Comparison of ENCODE assay signal across 21 cellular contexts in the genomic region with DNA sequence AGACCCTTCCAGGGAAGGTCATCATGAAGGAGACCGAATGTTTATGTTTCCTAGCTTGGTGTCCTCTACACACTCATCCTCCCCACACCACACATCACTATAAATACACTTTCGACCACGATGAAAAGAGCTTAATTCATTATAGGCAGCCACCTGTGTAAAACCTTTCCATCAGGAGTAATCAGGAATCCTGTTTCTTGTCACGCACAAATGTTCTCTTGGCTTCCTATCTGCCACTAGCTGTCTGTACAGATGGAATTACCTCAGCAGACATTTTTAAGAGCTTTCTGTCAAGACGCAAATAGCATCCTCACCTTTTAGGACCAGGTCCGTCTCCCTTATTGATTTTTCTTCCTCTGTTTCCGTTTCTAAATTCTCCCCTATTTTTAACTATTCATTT.
DNase-seq lines count a peak whose midpoint lies in the region; ATAC-seq and TF ChIP-seq lines count a peak whose summit lies in the region.
"Had no signal": no experiment of that assay in that cellular context is flagged by ENCODE, and none has a peak within 500 bp of the region (broad histone marks: within the 10 kb centered on the region; RNA-seq: fewer than 3 reads in every experiment).

No MANE protein-coding gene starts in this region.

- TF ChIP-seq CTCF in GM23338 (conservative IDR thresholded peaks at IDR 0.05; ENCODE audit: low read depth in 2 of 2) = no peak

- no peaks in the 10 kb centered on the region for H3K9me2 ChIP-seq in GM23338 (ENCODE audit: insufficient read depth)

- no peaks in the 10 kb centered on the region for H3K36me3 ChIP-seq in GM23338 (ENCODE audit: insufficient read depth)
- H3K36me3 ChIP-seq: SJSA1, thoracic aorta had no signal

- peaks cover 89% of the 10 kb centered on the region for H3K36me3 Mint-ChIP-seq in activated naive CD4-positive, alpha-beta T cell treated with anti-CD3 and anti-CD28 coated beads, Interleukin-2, amount 10 ng/mL, durations not matched to agents 7 days and 5 days
- H3K36me3 Mint-ChIP-seq in activated CD4-positive, alpha-beta memory T cell treated with anti-CD3 and anti-CD28 coated beads for 36 hours = peaks cover 78% of the 10 kb centered on the region
- peaks cover 55 to 87% of the 10 kb centered on the region in 2 donors for H3K36me3 Mint-ChIP-seq in stimulated activated naive B cell treated with anti-CD40 and anti-IgM and Interleukin-4, amounts not matched to agents 10 μg/mL and 1 μg/mL and 100 μg/mL, for 72 hours
- peaks cover 15% of the 10 kb centered on the region; the same call in 2 of the 3 replicates for H3K36me3 Mint-ChIP-seq in GM23338 (ENCODE audit: low read depth)

- H3K27ac Mint-ChIP-seq in activated naive CD4-positive, alpha-beta T cell treated with anti-CD3 and anti-CD28 coated beads, Interleukin-2, amount 10 ng/mL, durations not matched to agents 7 days and 5 days = peak overlapping the region; percentile 42
- H3K27ac Mint-ChIP-seq in activated CD4-positive, alpha-beta memory T cell treated with anti-CD3 and anti-CD28 coated beads for 36 hours = peak overlapping the region; percentile 91
- peak overlapping the region; percentile 82 for H3K27ac Mint-ChIP-seq in stimulated activated naive B cell treated with anti-CD40 and anti-IgM and Interleukin-4, amounts not matched to agents 10 μg/mL and 1 μg/mL and 100 μg/mL, for 72 hours
- no peak overlapping the region for H3K27ac Mint-ChIP-seq in GM23338

- H3K4me3 Mint-ChIP-seq in activated naive CD4-positive, alpha-beta T cell treated with anti-CD3 and anti-CD28 coated beads, Interleukin-2, amount 10 ng/mL, durations not matched to agents 7 days and 5 days = no peak overlapping the region
- H3K4me3 Mint-ChIP-seq in activated CD4-positive, alpha-beta memory T cell treated with anti-CD3 and anti-CD28 coated beads for 36 hours = peak overlapping the region; percentile 36
- no peak overlapping the region for H3K4me3 Mint-ChIP-seq in stimulated activated naive B cell treated with anti-CD40 and anti-IgM and Interleukin-4, amounts not matched to agents 10 μg/mL and 1 μg/mL and 100 μg/mL, for 72 hours
- no peak overlapping the region for H3K4me3 Mint-ChIP-seq in GM23338

- CTCF ChIA-PET in activated naive CD4-positive, alpha-beta T cell treated with anti-CD3 and anti-CD28 coated beads, Interleukin-2, amount 10 ng/mL, durations not matched to agents 7 days and 5 days (lab: Charles Lee) = interaction anchor here (0.6 to 5.9 kb wide), 8 partner anchors 12 to 398 kb away, joined by 3 to 40 read pairs (median 6); a partner anchor contains a TSS
- CTCF ChIA-PET in activated CD4-positive, alpha-beta memory T cell treated with anti-CD3 and anti-CD28 coated beads for 36 hours (lab: Charles Lee) = interaction anchor here (0.6 to 12.7 kb wide), 8 partner anchors 9 to 398 kb away, joined by 3 to 161 read pairs (median 6); a partner anchor contains a TSS

- no peaks in the 10 kb centered on the region for H3F3A ChIP-seq in GM23338 (replicated peaks; ENCODE audit: low read depth)

- H3K4me2 ChIP-seq in GM23338 = no peak overlapping the region
- H3K4me2 ChIP-seq: KMS-11 had no signal

- POLR2A ChIA-PET in activated CD4-positive, alpha-beta memory T cell treated with anti-CD3 and anti-CD28 coated beads for 36 hours (lab: Charles Lee) = interaction anchor here (0.7 to 1.3 kb wide), 6 partner anchors 8 to 425 kb away, joined by 3 read pairs; no protein-coding TSS in a partner anchor

- H2AFZ ChIP-seq in GM23338 = no peak overlapping the region

- peaks cover 14% of the 10 kb centered on the region for H3K4me1 Mint-ChIP-seq in activated naive CD4-positive, alpha-beta T cell treated with anti-CD3 and anti-CD28 coated beads, Interleukin-2, amount 10 ng/mL, durations not matched to agents 7 days and 5 days
- H3K4me1 Mint-ChIP-seq in activated CD4-positive, alpha-beta memory T cell treated with anti-CD3 and anti-CD28 coated beads for 36 hours (ENCODE audit: low read depth) = peaks cover 53% of the 10 kb centered on the region
- peaks cover 16 to 63% of the 10 kb centered on the region in 2 donors for H3K4me1 Mint-ChIP-seq in stimulated activated naive B cell treated with anti-CD40 and anti-IgM and Interleukin-4, amounts not matched to agents 10 μg/mL and 1 μg/mL and 100 μg/mL, for 72 hours
- H3K4me1 Mint-ChIP-seq in GM23338 = no peaks in the 10 kb centered on the region

- H3K27ac ChIP-seq in GM23338 (ENCODE audit: low read depth) = no peak overlapping the region
- H3K27ac ChIP-seq: foreskin keratinocyte, KMS-11, SJSA1, thoracic aorta had no signal

- intact Hi-C loops in activated CD4-positive, alpha-beta memory T cell treated with anti-CD3 and anti-CD28 coated beads for 36 hours (cut with micrococcal nuclease) = no loop called here

- H3K4me3 ChIP-seq in GM23338 = no peak overlapping the region
- H3K4me3 ChIP-seq: left ventricle myocardium inferior, SJSA1, thoracic aorta had no signal

- DNase-seq in activated naive CD4-positive, alpha-beta T cell treated with anti-CD3 and anti-CD28 coated beads, Interleukin-2, amount 10 ng/mL, durations not matched to agents 7 days and 5 days = no peak
- DNase-seq in activated naive CD4-positive, alpha-beta T cell treated with Interleukin-2 at 50 U/mL for 16 hours = no peak
- DNase-seq in activated CD4-positive, alpha-beta memory T cell treated with anti-CD3 and anti-CD28 coated beads for 36 hours = no peak
- DNase-seq in cerebellum (ENCODE audit: low spot score) (peak; percentile 38), GM23338 (ENCODE audit: low spot score) (no peak)
- DNase-seq in stimulated activated naive B cell treated with anti-CD40 and anti-IgM and Interleukin-4, amounts not matched to agents 10 μg/mL and 1 μg/mL and 100 μg/mL, for 72 hours = no peak
- no peak for DNase-seq in NK-92 treated with Interleukin-12 subunit alpha and Interleukin-12 subunit beta, amount 100 ng/mL, for 24 hours (lab: John Stamatoyannopoulos, UW)
- DNase-seq: activated effector memory CD4-positive, alpha-beta T cell treated with Interleukin-2 at 50 U/mL for 16 hours; DMS53; effector CD8-positive, alpha-beta T cell; foreskin keratinocyte; left ventricle myocardium inferior; midbrain; NCI-H146; NCI-H2171 treated with DMSO at 0.1 percent for 48 hours; NCI-H524 treated with DMSO at 0.1 percent for 48 hours had no signal

- H3K79me2 ChIP-seq in GM23338 (replicated peaks; ENCODE audit: insufficient read depth) = no peaks in the 10 kb centered on the region

- H4K20me1 ChIP-seq in GM23338 (replicated peaks; ENCODE audit: insufficient read depth) = no peaks in the 10 kb centered on the region

- no peak for ATAC-seq in stimulated activated naive B cell treated with anti-CD40 and anti-IgM and Interleukin-4, amounts not matched to agents 10 μg/mL and 1 μg/mL and 100 μg/mL, for 72 hours (replicated peaks)
- no peak for ATAC-seq in GM23338
- ATAC-seq in HG02852 (IDR thresholded peaks at IDR 0.05; ENCODE audit: unreplicated experiment) = no peak
- ATAC-seq: foreskin keratinocyte, HCT116 had no signal

- H3K9me3 Mint-ChIP-seq in activated naive CD4-positive, alpha-beta T cell treated with anti-CD3 and anti-CD28 coated beads, Interleukin-2, amount 10 ng/mL, durations not matched to agents 7 days and 5 days = no peaks in the 10 kb centered on the region
- no peaks in the 10 kb centered on the region for H3K9me3 Mint-ChIP-seq in activated CD4-positive, alpha-beta memory T cell treated with anti-CD3 and anti-CD28 coated beads for 36 hours
- peaks cover 0 to 2% of the 10 kb centered on the region in 2 donors for H3K9me3 Mint-ChIP-seq in stimulated activated naive B cell treated with anti-CD40 and anti-IgM and Interleukin-4, amounts not matched to agents 10 μg/mL and 1 μg/mL and 100 μg/mL, for 72 hours
- H3K9me3 Mint-ChIP-seq in GM23338 = no peaks in the 10 kb centered on the region

- H3K27me3 Mint-ChIP-seq in activated naive CD4-positive, alpha-beta T cell treated with anti-CD3 and anti-CD28 coated beads, Interleukin-2, amount 10 ng/mL, durations not matched to agents 7 days and 5 days = no peaks in the 10 kb centered on the region
- no peaks in the 10 kb centered on the region for H3K27me3 Mint-ChIP-seq in activated CD4-positive, alpha-beta memory T cell treated with anti-CD3 and anti-CD28 coated beads for 36 hours
- H3K27me3 Mint-ChIP-seq in stimulated activated naive B cell treated with anti-CD40 and anti-IgM and Interleukin-4, amounts not matched to agents 10 μg/mL and 1 μg/mL and 100 μg/mL, for 72 hours = no peaks in the 10 kb centered on the region
- H3K27me3 Mint-ChIP-seq in GM23338 (ENCODE audit: insufficient read depth, low read depth, poor library complexity) = peaks cover 6% of the 10 kb centered on the region

- no peaks in the 10 kb centered on the region for H3K27me3 ChIP-seq in GM23338 (ENCODE audit: insufficient read depth)
- H3K27me3 ChIP-seq: foreskin keratinocyte, SJSA1 had no signal

- no peaks in the 10 kb centered on the region for H3K4me1 ChIP-seq in GM23338 (ENCODE audit: insufficient read depth)
- H3K4me1 ChIP-seq: foreskin keratinocyte, SJSA1 had no signal

TF ChIP-seq in GM23338, 12 proteins besides CTCF, POLR2A, EP300 and RAD21 (continues in another document):
- TF ChIP-seq NANOG (IDR thresholded peaks at IDR 0.05; ENCODE audit: borderline replicate concordance) = no peak
- TF ChIP-seq, protein P1, sequence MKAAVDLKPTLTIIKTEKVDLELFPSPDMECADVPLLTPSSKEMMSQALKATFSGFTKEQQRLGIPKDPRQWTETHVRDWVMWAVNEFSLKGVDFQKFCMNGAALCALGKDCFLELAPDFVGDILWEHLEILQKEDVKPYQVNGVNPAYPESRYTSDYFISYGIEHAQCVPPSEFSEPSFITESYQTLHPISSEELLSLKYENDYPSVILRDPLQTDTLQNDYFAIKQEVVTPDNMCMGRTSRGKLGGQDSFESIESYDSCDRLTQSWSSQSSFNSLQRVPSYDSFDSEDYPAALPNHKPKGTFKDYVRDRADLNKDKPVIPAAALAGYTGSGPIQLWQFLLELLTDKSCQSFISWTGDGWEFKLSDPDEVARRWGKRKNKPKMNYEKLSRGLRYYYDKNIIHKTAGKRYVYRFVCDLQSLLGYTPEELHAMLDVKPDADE (IDR thresholded peaks at IDR 0.05) = no peak
- TF ChIP-seq EZH2 (IDR thresholded peaks at IDR 0.05; ENCODE audit: low read depth, unreplicated experiment) = no peak
- no peak for TF ChIP-seq ZNF114 (CRISPR knock-in tag; IDR thresholded peaks at IDR 0.05)
- no peak for TF ChIP-seq STAT1 (IDR thresholded peaks at IDR 0.05; ENCODE audit: unreplicated experiment)
